In the genomic region with DNA sequence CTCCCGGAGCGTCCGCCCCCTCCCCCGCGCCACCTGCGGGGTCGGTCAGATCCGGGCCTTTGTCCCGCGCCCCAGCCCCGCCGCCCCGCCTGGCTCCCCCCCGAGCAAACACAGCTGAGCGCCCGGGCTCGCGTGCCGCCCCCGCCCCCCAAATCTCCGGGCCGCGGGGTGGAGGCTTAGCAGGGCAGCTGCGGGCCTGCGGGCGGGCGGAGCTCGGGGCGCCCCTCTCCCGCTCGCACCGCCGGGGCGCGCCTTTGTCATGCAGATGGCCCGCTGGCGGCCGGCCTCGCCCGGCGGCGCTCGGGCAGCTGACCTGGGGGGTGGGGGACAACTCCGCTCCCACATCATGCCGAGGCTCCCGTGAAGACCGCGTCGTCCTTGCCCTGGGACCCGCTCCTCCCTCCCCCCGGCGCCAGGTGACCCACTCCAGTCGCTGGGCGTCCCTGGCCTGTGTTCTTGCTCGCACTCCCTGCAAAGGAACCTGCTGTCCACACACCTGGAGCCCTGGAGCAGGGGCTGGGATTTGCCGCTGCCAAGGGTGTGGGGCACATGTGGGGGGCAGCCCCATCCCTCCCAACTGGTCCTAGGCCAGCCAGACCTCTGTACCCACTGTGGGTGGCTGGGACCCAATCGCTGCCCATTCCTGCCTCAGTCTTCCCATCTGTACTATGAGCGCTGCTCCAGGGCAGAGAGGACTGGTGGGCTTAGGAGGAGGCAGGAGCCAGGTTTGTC, we compare ENCODE assay signal across 11 cellular contexts. TPM values are rescaled to one million over a fixed set of nuclear protein-coding genes. Genes with fewer than 3 reads are reported as not detected.
DNase-seq lines count a peak whose midpoint lies in the region; ATAC-seq and TF ChIP-seq lines count a peak whose summit lies in the region.
"Had no signal": no experiment of that assay in that cellular context is flagged by ENCODE, and none has a peak within 500 bp of the region (broad histone marks: within the 10 kb centered on the region; RNA-seq: fewer than 3 reads in every experiment).

No MANE protein-coding gene starts in this region.

- no peak for TF ChIP-seq POLR2A in ovary (IDR thresholded peaks at IDR 0.05)

- no peaks in the 10 kb centered on the region for H3K4me1 ChIP-seq in endodermal cell (ENCODE audit: control insufficient read depth, insufficient read depth, low read length)
- H3K4me1 ChIP-seq in ovary (ENCODE audit: insufficient read depth): peaks cover 3% of the 10 kb centered on the region

- WGBS in endodermal cell (ENCODE audit: insufficient coverage in 1 of 2, insufficient read length in 1 of 2), 2 experiments: 6 to 11% methylated on average over 7 to 56 of the region's 58 CpGs
- 4 to 26% (median 14%) methylated on average over 14 to 58 of the region's 58 CpGs for WGBS in ovary, 3 donors

- H3K27ac ChIP-seq in endodermal cell (ENCODE audit: low read depth, low read length) (no peak overlapping the region), ovary (no peak overlapping the region)

- TF ChIP-seq EP300 in Ishikawa (IDR thresholded peaks at IDR 0.05; ENCODE audit: borderline replicate concordance) (no peak), ovary (IDR thresholded peaks at IDR 0.05) (no peak)

- H3K9me3 Mint-ChIP-seq in endodermal cell: no peaks in the 10 kb centered on the region
- no peaks in the 10 kb centered on the region for H3K9me3 Mint-ChIP-seq in activated T-helper 17 cell treated with anti-CD3 and anti-CD28 coated beads, Interleukin-2, amount 50 U/mL, for 72 hours
- H3K9me3 Mint-ChIP-seq: dendritic cell treated with granulocyte-macrophage colony-stimulating factor and Interleukin-4, amounts not matched to agents 40 ng/mL and 50 ng/mL, for 4 days had no signal

- no peaks in the 10 kb centered on the region for H3K9me3 ChIP-seq in endodermal cell (ENCODE audit: control insufficient read depth, low read length)
- H3K9me3 ChIP-seq in ovary: no peaks in the 10 kb centered on the region

- H3K36me3 ChIP-seq in endodermal cell (ENCODE audit: control insufficient read depth, insufficient read depth, low read length): no peaks in the 10 kb centered on the region
- no peaks in the 10 kb centered on the region for H3K36me3 ChIP-seq in ovary

- H3K4me3 Mint-ChIP-seq in endodermal cell: peak overlapping the region; percentile 69
- H3K4me3 Mint-ChIP-seq in activated T-helper 17 cell treated with anti-CD3 and anti-CD28 coated beads, Interleukin-2, amount 50 U/mL, for 72 hours: no peak overlapping the region
- H3K4me3 Mint-ChIP-seq: dendritic cell treated with granulocyte-macrophage colony-stimulating factor and Interleukin-4, amounts not matched to agents 40 ng/mL and 50 ng/mL, for 4 days had no signal

- DNase-seq in COLO668 (lab: John Stamatoyannopoulos, UW; ENCODE audit: unreplicated experiment) (peak; percentile 53), endodermal cell (peak; percentile 83), ovary (no peak), HPDE6-E6E7 (ENCODE audit: extremely low spot score) (no peak), 8988T (no peak)

- peaks cover 13% of the 10 kb centered on the region for H3K4me1 Mint-ChIP-seq in endodermal cell
- peaks cover 7% of the 10 kb centered on the region for H3K4me1 Mint-ChIP-seq in activated T-helper 17 cell treated with anti-CD3 and anti-CD28 coated beads, Interleukin-2, amount 50 U/mL, for 72 hours

- no peaks in the 10 kb centered on the region for H3K36me3 Mint-ChIP-seq in endodermal cell (ENCODE audit: low read depth)
- H3K36me3 Mint-ChIP-seq in activated T-helper 17 cell treated with anti-CD3 and anti-CD28 coated beads, Interleukin-2, amount 50 U/mL, for 72 hours (ENCODE audit: low read depth): peaks cover 8% of the 10 kb centered on the region

- H3K27me3 Mint-ChIP-seq in endodermal cell (ENCODE audit: insufficient read depth): peaks cover 87% of the 10 kb centered on the region
- peaks cover 40% of the 10 kb centered on the region for H3K27me3 Mint-ChIP-seq in activated T-helper 17 cell treated with anti-CD3 and anti-CD28 coated beads, Interleukin-2, amount 50 U/mL, for 72 hours

- TF ChIP-seq RAD21 in Ishikawa (IDR thresholded peaks at IDR 0.05; ENCODE audit: low read depth): no peak; the same call in 1 of the 2 replicates

- ATAC-seq in activated T-helper 17 cell treated with anti-CD3 and anti-CD28 coated beads, Interleukin-2, amount 50 U/mL, for 72 hours (replicated peaks): no peak
- ATAC-seq in HG03469 (IDR thresholded peaks at IDR 0.05; ENCODE audit: unreplicated experiment): no peak

- H3K27me3 ChIP-seq in endodermal cell (ENCODE audit: control insufficient read depth, insufficient read depth, low read length, poor library complexity, severe bottlenecking) (peaks cover 81% of the 10 kb centered on the region), ovary (no peaks in the 10 kb centered on the region)

- intact Hi-C loops in ovary (cut with DNase I): loop anchor here in 1 of 4 donors (10.0 kb wide), 1 partner anchor 172 kb away; no protein-coding TSS in a partner anchor

- H3K4me3 ChIP-seq in endodermal cell (ENCODE audit: low read length) (peak overlapping the region; percentile 73), ovary (peak overlapping the region; percentile 17)

- H3K27ac Mint-ChIP-seq in endodermal cell: no peak overlapping the region
- no peak overlapping the region for H3K27ac Mint-ChIP-seq in activated T-helper 17 cell treated with anti-CD3 and anti-CD28 coated beads, Interleukin-2, amount 50 U/mL, for 72 hours
- H3K27ac Mint-ChIP-seq: dendritic cell treated with granulocyte-macrophage colony-stimulating factor and Interleukin-4, amounts not matched to agents 40 ng/mL and 50 ng/mL, for 4 days had no signal

- no peak for TF ChIP-seq CTCF in endodermal cell (conservative IDR thresholded peaks at IDR 0.05)
- no peak for TF ChIP-seq CTCF in ovary (IDR thresholded peaks at IDR 0.05)

- no peak overlapping the region for H3K9ac ChIP-seq in endodermal cell (ENCODE audit: extremely low read depth, low read length, poor library complexity, severe bottlenecking)

TF ChIP-seq in Ishikawa, 13 proteins besides CTCF, POLR2A, EP300 and RAD21:
- 0 out of 2 replicates have a peak, but pooled peaks have one; percentile 11 for TF ChIP-seq TAF1 (IDR thresholded peaks at IDR 0.05; ENCODE audit: low read depth)
- TF ChIP-seq TCF12 (IDR thresholded peaks at IDR 0.05; ENCODE audit: low read depth): no peak
- TF ChIP-seq TEAD4 (IDR thresholded peaks at IDR 0.05): no peak
- TF ChIP-seq CEBPB (IDR thresholded peaks at IDR 0.05): no peak
TF ChIP-seq in Ishikawa: peak in this region for 1.

RNA-seq across cellular contexts. Expression of a gene that starts 33.6 kb away (rescaled TPM):
- not detected for total RNA-seq in endodermal cell
- not detected for polyA plus RNA-seq in endodermal cell (2013, experiment 1 of 2)
- polyA plus RNA-seq in endodermal cell (2013, experiment 2 of 2): not detected
- not detected for total RNA-seq in ovary
- polyA plus RNA-seq in ovary: not detected
- total RNA-seq in activated T-helper 17 cell treated with anti-CD3 and anti-CD28 coated beads, Interleukin-2, amount 50 U/mL, for 72 hours: not detected
- total RNA-seq: mucosa of gallbladder, NCI-H460 had no signal

RNA-seq across cellular contexts. Expression of a gene that starts 59.9 kb away (rescaled TPM):
- total RNA-seq in endodermal cell (1 to 10 TPM; 1.2 to 1.6 TPM), ovary (10 to 100 TPM in 1 of 7 donors, 1 to 10 TPM in 6; 4.0 to 16.1 (median 6.1) TPM)
- polyA plus RNA-seq in endodermal cell (2013, experiment 1 of 2): 4.4 TPM
- polyA plus RNA-seq in endodermal cell (2013, experiment 2 of 2): 3.9 TPM
- polyA plus RNA-seq in ovary: 1 to 10 TPM; 5.1 to 8.1 TPM
- total RNA-seq in activated T-helper 17 cell treated with anti-CD3 and anti-CD28 coated beads, Interleukin-2, amount 50 U/mL, for 72 hours: 1 to 10 TPM in 1 of 2 donors, under 1 TPM in 1; 0.17 to 1.1 TPM

Comparison
In these comparisons a context has a peak if more than half of its experiments do, and no peak if none do; other contexts are left out.
1. DNase-seq: peak in COLO668 (single experiment) and endodermal cell (single experiment); none in ovary (0 of 5), HPDE6-E6E7 (single experiment) and 8988T (single experiment).